1 cellular context compared by ENCODE assay signal in genomic region chr19:54207908-54208783, GRCh38.
TF ChIP-seq lines count a peak whose summit lies in the region.

No MANE protein-coding gene starts in this region.

TF ChIP-seq in K562, 482 proteins besides CTCF, POLR2A, EP300 and RAD21 (continued from another document and continues in another):
- TF ChIP-seq ZNF592 (IDR thresholded peaks at IDR 0.05) (peak; percentile 94), SNIP1 (IDR thresholded peaks at IDR 0.05; ENCODE audit: low read depth) (no peak), FOS (IDR thresholded peaks at IDR 0.05; ENCODE audit: extremely low read depth, insufficient read length) (no peak), ZNF408 (CRISPR knock-in tag; IDR thresholded peaks at IDR 0.05; ENCODE audit: low read depth) (no peak), NR3C1 (CRISPR knock-in tag; IDR thresholded peaks at IDR 0.05) (no peak), MCM7 (IDR thresholded peaks at IDR 0.05) (no peak), FOXA1 (IDR thresholded peaks at IDR 0.05; ENCODE audit: borderline replicate concordance) (no peak), CHD1 (IDR thresholded peaks at IDR 0.05; ENCODE audit: low read length) (peak; percentile 42), ZNF77 (CRISPR knock-in tag; IDR thresholded peaks at IDR 0.05) (peak; percentile 93), ZKSCAN8 (CRISPR knock-in tag; IDR thresholded peaks at IDR 0.05) (peak; percentile 70; the same call in 1 of the 2 replicates), ELF1 (tag; IDR thresholded peaks at IDR 0.05) (peak; percentile 71), ZNF764 (CRISPR knock-in tag; IDR thresholded peaks at IDR 0.05; ENCODE audit: low read depth) (peak; percentile 59; the same call in 1 of the 2 replicates), ZNF695 (CRISPR knock-in tag; IDR thresholded peaks at IDR 0.05) (peak; percentile 58; the same call in 1 of the 2 replicates), TEAD1 (CRISPR knock-in tag; IDR thresholded peaks at IDR 0.05) (peak in 1 of 2 experiments; percentile 66; a peak in 2 of 4 replicates), ZNF398 (CRISPR knock-in tag; IDR thresholded peaks at IDR 0.05) (no peak), SMARCA5 (IDR thresholded peaks at IDR 0.05) (no peak), FOXK2 (conservative IDR thresholded peaks at IDR 0.05 in 1 of 2, IDR thresholded peaks at IDR 0.05 in 1 of 2; ENCODE audit: low read depth in 2 of 2) (peak; percentile 97 to 98), PRPF4 (IDR thresholded peaks at IDR 0.05; ENCODE audit: insufficient read depth, low read depth, low read length, poor library complexity, severe bottlenecking) (no peak), HLTF (IDR thresholded peaks at IDR 0.05) (peak; percentile 65; the same call in 1 of the 2 replicates), PATZ1 (CRISPR knock-in tag; IDR thresholded peaks at IDR 0.05; ENCODE audit: borderline replicate concordance) (no peak), ZNF57 (CRISPR knock-in tag; IDR thresholded peaks at IDR 0.05) (no peak; the same call in none of the 2 replicates), MEF2A (IDR thresholded peaks at IDR 0.05; ENCODE audit: control insufficient read depth, low read depth, low read length) (peak; percentile 25; the same call in 1 of the 2 replicates), BRF1 (IDR thresholded peaks at IDR 0.05; ENCODE audit: borderline replicate concordance, extremely low read depth, insufficient read length) (no peak), ZBTB34 (CRISPR knock-in tag; IDR thresholded peaks at IDR 0.05) (no peak), ZNF324 (CRISPR knock-in tag; IDR thresholded peaks at IDR 0.05) (no peak; the same call in 1 of the 2 replicates)
- TF ChIP-seq, protein P1, sequence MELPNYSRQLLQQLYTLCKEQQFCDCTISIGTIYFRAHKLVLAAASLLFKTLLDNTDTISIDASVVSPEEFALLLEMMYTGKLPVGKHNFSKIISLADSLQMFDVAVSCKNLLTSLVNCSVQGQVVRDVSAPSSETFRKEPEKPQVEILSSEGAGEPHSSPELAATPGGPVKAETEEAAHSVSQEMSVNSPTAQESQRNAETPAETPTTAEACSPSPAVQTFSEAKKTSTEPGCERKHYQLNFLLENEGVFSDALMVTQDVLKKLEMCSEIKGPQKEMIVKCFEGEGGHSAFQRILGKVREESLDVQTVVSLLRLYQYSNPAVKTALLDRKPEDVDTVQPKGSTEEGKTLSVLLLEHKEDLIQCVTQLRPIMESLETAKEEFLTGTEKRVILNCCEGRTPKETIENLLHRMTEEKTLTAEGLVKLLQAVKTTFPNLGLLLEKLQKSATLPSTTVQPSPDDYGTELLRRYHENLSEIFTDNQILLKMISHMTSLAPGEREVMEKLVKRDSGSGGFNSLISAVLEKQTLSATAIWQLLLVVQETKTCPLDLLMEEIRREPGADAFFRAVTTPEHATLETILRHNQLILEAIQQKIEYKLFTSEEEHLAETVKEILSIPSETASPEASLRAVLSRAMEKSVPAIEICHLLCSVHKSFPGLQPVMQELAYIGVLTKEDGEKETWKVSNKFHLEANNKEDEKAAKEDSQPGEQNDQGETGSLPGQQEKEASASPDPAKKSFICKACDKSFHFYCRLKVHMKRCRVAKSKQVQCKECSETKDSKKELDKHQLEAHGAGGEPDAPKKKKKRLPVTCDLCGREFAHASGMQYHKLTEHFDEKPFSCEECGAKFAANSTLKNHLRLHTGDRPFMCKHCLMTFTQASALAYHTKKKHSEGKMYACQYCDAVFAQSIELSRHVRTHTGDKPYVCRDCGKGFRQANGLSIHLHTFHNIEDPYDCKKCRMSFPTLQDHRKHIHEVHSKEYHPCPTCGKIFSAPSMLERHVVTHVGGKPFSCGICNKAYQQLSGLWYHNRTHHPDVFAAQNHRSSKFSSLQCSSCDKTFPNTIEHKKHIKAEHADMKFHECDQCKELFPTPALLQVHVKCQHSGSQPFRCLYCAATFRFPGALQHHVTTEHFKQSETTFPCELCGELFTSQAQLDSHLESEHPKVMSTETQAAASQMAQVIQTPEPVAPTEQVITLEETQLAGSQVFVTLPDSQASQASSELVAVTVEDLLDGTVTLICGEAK (IDR thresholded peaks at IDR 0.05): 0 out of 2 replicates have a peak, but pooled peaks have one; percentile 22
- TF ChIP-seq, protein P1 (CRISPR knock-in tag; IDR thresholded peaks at IDR 0.05): no peak
- TF ChIP-seq, protein P2, sequence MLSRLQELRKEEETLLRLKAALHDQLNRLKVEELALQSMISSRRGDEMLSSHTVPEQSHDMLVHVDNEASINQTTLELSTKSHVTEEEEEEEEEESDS (CRISPR knock-in tag; IDR thresholded peaks at IDR 0.05): no peak
- TF ChIP-seq, protein P3, sequence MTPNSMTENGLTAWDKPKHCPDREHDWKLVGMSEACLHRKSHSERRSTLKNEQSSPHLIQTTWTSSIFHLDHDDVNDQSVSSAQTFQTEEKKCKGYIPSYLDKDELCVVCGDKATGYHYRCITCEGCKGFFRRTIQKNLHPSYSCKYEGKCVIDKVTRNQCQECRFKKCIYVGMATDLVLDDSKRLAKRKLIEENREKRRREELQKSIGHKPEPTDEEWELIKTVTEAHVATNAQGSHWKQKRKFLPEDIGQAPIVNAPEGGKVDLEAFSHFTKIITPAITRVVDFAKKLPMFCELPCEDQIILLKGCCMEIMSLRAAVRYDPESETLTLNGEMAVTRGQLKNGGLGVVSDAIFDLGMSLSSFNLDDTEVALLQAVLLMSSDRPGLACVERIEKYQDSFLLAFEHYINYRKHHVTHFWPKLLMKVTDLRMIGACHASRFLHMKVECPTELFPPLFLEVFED (CRISPR knock-in tag; conservative IDR thresholded peaks at IDR 0.05): peak; percentile 97
- TF ChIP-seq, protein P4, sequence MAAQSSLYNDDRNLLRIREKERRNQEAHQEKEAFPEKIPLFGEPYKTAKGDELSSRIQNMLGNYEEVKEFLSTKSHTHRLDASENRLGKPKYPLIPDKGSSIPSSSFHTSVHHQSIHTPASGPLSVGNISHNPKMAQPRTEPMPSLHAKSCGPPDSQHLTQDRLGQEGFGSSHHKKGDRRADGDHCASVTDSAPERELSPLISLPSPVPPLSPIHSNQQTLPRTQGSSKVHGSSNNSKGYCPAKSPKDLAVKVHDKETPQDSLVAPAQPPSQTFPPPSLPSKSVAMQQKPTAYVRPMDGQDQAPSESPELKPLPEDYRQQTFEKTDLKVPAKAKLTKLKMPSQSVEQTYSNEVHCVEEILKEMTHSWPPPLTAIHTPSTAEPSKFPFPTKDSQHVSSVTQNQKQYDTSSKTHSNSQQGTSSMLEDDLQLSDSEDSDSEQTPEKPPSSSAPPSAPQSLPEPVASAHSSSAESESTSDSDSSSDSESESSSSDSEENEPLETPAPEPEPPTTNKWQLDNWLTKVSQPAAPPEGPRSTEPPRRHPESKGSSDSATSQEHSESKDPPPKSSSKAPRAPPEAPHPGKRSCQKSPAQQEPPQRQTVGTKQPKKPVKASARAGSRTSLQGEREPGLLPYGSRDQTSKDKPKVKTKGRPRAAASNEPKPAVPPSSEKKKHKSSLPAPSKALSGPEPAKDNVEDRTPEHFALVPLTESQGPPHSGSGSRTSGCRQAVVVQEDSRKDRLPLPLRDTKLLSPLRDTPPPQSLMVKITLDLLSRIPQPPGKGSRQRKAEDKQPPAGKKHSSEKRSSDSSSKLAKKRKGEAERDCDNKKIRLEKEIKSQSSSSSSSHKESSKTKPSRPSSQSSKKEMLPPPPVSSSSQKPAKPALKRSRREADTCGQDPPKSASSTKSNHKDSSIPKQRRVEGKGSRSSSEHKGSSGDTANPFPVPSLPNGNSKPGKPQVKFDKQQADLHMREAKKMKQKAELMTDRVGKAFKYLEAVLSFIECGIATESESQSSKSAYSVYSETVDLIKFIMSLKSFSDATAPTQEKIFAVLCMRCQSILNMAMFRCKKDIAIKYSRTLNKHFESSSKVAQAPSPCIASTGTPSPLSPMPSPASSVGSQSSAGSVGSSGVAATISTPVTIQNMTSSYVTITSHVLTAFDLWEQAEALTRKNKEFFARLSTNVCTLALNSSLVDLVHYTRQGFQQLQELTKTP (IDR thresholded peaks at IDR 0.05; ENCODE audit: low read depth in 1 of 2, partially characterized antibody in 2 of 2): peak in 1 of 2 experiments; percentile 60
